Comparison of ENCODE assay signal across 17 cellular contexts in genomic region chr1:8228253-8228652, GRCh38.
DNase-seq lines count a peak whose midpoint lies in the region; ATAC-seq, FAIRE-seq and TF ChIP-seq lines count a peak whose summit lies in the region.
"Had no signal": no experiment of that assay in that cellular context is flagged by ENCODE, and none has a peak within 500 bp of the region (broad histone marks: within the 10 kb centered on the region; RNA-seq: fewer than 3 reads in every experiment).

No MANE protein-coding gene starts in this region.

- ATAC-seq in A549: no peak
- ATAC-seq in activated T-helper 17 cell treated with anti-CD3 and anti-CD28 coated beads, Interleukin-2, amount 50 U/mL, for 72 hours (replicated peaks): no peak
- ATAC-seq: GM23338 had no signal

- H2AFZ ChIP-seq in trophoblast cell (ENCODE audit: insufficient read depth, low read length, poor library complexity): no peak overlapping the region
- H2AFZ ChIP-seq: GM23338 had no signal

- no peak overlapping the region for H4K8ac ChIP-seq in trophoblast cell (ENCODE audit: low read depth, low read length)

- no peaks in the 10 kb centered on the region for H3K79me2 ChIP-seq in trophoblast cell (ENCODE audit: control insufficient read depth, insufficient read depth, low read length, poor library complexity)

- no peak for TF ChIP-seq CTCF in A549 (IDR thresholded peaks at IDR 0.05)
- TF ChIP-seq CTCF in HEK293 (tag by site-specific recombination; IDR thresholded peaks at IDR 0.05): no peak
- no peak for TF ChIP-seq CTCF in osteocyte (IDR thresholded peaks at IDR 0.05)
- TF ChIP-seq CTCF in testis (IDR thresholded peaks at IDR 0.05): no peak

- TF ChIP-seq RAD21 in A549 (conservative IDR thresholded peaks at IDR 0.05 in 1 of 2, IDR thresholded peaks at IDR 0.05 in 1 of 2): no peak

- WGBS in A549 (ENCODE audit: missing lambda C conversion rate): 96% methylated on average over 2 of the region's 2 CpGs
- no CpG with 5 or more reads among the region's 2 CpGs for WGBS in trophoblast cell (ENCODE audit: extremely low coverage, insufficient coverage, insufficient read length)
- WGBS in testis, 2 donors: 95 to 100% methylated on average over 2 of the region's 2 CpGs

- intact Hi-C loops in testis (cut with DNase I; ENCODE audit: low total_unique reads): no loop called here

- H3K27ac Mint-ChIP-seq in activated T-helper 17 cell treated with anti-CD3 and anti-CD28 coated beads, Interleukin-2, amount 50 U/mL, for 72 hours: peak overlapping the region; percentile 65
- H3K27ac Mint-ChIP-seq in osteocyte (ENCODE audit: unreplicated experiment): no peak overlapping the region
- H3K27ac Mint-ChIP-seq: CD4-positive, CD25-positive, alpha-beta regulatory T cell; GM23338 had no signal

- H3K36me3 ChIP-seq in HEK293 (ENCODE audit: control insufficient read depth in 2 of 2, insufficient read depth in 1 of 2, low read length in 2 of 2) (no peaks in the 10 kb centered on the region), trophoblast cell (ENCODE audit: control insufficient read depth in 1 of 2, insufficient read depth in 2 of 2, low read length in 2 of 2) (no peaks in the 10 kb centered on the region), testis (ENCODE audit: low read depth, missing control alignments) (no peaks in the 10 kb centered on the region)
- H3K36me3 ChIP-seq: BE2C had no signal

- H3K27me3 Mint-ChIP-seq in activated T-helper 17 cell treated with anti-CD3 and anti-CD28 coated beads, Interleukin-2, amount 50 U/mL, for 72 hours: peaks cover 25% of the 10 kb centered on the region
- H3K27me3 Mint-ChIP-seq in osteocyte (ENCODE audit: unreplicated experiment): no peaks in the 10 kb centered on the region

- no peak overlapping the region for H3K4ac ChIP-seq in trophoblast cell (ENCODE audit: low read depth, low read length)

- no peak overlapping the region for H3K4me3 ChIP-seq in A549
- H3K4me3 ChIP-seq in HEK293 (ENCODE audit: low read depth, low read length): no peak overlapping the region
- H3K4me3 ChIP-seq in trophoblast cell (ENCODE audit: low read depth, low read length): no peak overlapping the region
- no peak overlapping the region for H3K4me3 ChIP-seq in testis
- H3K4me3 ChIP-seq: GM23338 had no signal

- no peak overlapping the region for H3K9ac ChIP-seq in trophoblast cell (ENCODE audit: low read length)

- peaks cover 10% of the 10 kb centered on the region for H3K9me3 Mint-ChIP-seq in activated T-helper 17 cell treated with anti-CD3 and anti-CD28 coated beads, Interleukin-2, amount 50 U/mL, for 72 hours
- H3K9me3 Mint-ChIP-seq in osteocyte (ENCODE audit: unreplicated experiment): no peaks in the 10 kb centered on the region

- H3K27me3 ChIP-seq in trophoblast cell (ENCODE audit: insufficient read depth, low read length) (no peaks in the 10 kb centered on the region), testis (no peaks in the 10 kb centered on the region)
- H3K27me3 ChIP-seq: BE2C had no signal

- no peak overlapping the region for H3K14ac ChIP-seq in trophoblast cell (ENCODE audit: low read length)

- no peak overlapping the region for H4K12ac ChIP-seq in trophoblast cell (ENCODE audit: low read depth, low read length)

- H3K4me2 ChIP-seq in A549 (no peak overlapping the region), trophoblast cell (ENCODE audit: low read length) (no peak overlapping the region)
- H3K4me2 ChIP-seq: GM23338 had no signal

- no peak overlapping the region for H3K4me3 Mint-ChIP-seq in activated T-helper 17 cell treated with anti-CD3 and anti-CD28 coated beads, Interleukin-2, amount 50 U/mL, for 72 hours
- H3K4me3 Mint-ChIP-seq in osteocyte (ENCODE audit: unreplicated experiment): no peak overlapping the region
- H3K4me3 Mint-ChIP-seq: CD4-positive, CD25-positive, alpha-beta regulatory T cell; CD8-positive, alpha-beta memory T cell; GM23338 had no signal

- no peak overlapping the region for H2BK120ac ChIP-seq in trophoblast cell (ENCODE audit: insufficient read depth, low read length, poor library complexity)

- no peak overlapping the region for H2AK5ac ChIP-seq in trophoblast cell (ENCODE audit: low read length)

- H3K79me1 ChIP-seq in trophoblast cell (ENCODE audit: low read length): peaks cover 20% of the 10 kb centered on the region

- POLR2A ChIA-PET in A549 (lab: Yijun Ruan, JAX): no interaction called here
- POLR2A ChIA-PET in HEK293 (lab: Yijun Ruan, JAX): no interaction called here

- H4K91ac ChIP-seq in trophoblast cell (ENCODE audit: low read depth, low read length): no peak overlapping the region

- no peak for TF ChIP-seq POLR2A in A549 (IDR thresholded peaks at IDR 0.05; ENCODE audit: low read length)
- no peak for TF ChIP-seq POLR2A in testis (IDR thresholded peaks at IDR 0.05)

- no peak overlapping the region for H2BK5ac ChIP-seq in trophoblast cell (ENCODE audit: low read depth, low read length, poor library complexity)

- TF ChIP-seq EP300 in A549 (IDR thresholded peaks at IDR 0.05): no peak

- H3K27ac ChIP-seq in A549 (peak overlapping the region; percentile 27 to 50; a peak in 4 of 6 replicates), HEK293 (ENCODE audit: extremely low read depth, low read depth, low read length) (no peak overlapping the region), trophoblast cell (ENCODE audit: low read depth, low read length) (no peak overlapping the region), testis (no peak overlapping the region)

- no peak overlapping the region for H3K18ac ChIP-seq in trophoblast cell (ENCODE audit: low read length)

- H3K4me1 Mint-ChIP-seq in activated T-helper 17 cell treated with anti-CD3 and anti-CD28 coated beads, Interleukin-2, amount 50 U/mL, for 72 hours: peaks cover 5% of the 10 kb centered on the region
- peaks cover 3% of the 10 kb centered on the region for H3K4me1 Mint-ChIP-seq in osteocyte (ENCODE audit: unreplicated experiment)

- H3K9me3 ChIP-seq in A549 (no peaks in the 10 kb centered on the region), HEK293 (ENCODE audit: control insufficient read depth, insufficient read depth, low read depth, low read length) (no peaks in the 10 kb centered on the region), trophoblast cell (ENCODE audit: insufficient read depth, low read depth, low read length) (peaks cover 8% of the 10 kb centered on the region), testis (no peaks in the 10 kb centered on the region)
- H3K9me3 ChIP-seq: BE2C had no signal

- DNase-seq in A549 (ENCODE audit: low read depth in 1 of 2, low spot score in 1 of 2): no peak
- no peak for DNase-seq in trophoblast cell
- no peak for DNase-seq in osteocyte (ENCODE audit: extremely low spot score, unreplicated experiment)
- DNase-seq in testis: no peak
- DNase-seq: ACHN; BE2C; C1 segment of cervical spinal cord; Caco-2; CD4-positive, CD25-positive, alpha-beta regulatory T cell; CD8-positive, alpha-beta memory T cell; H7 had no signal

- H3K4me1 ChIP-seq in A549 (peaks cover 17% of the 10 kb centered on the region), HEK293 (ENCODE audit: control insufficient read depth, insufficient read depth, low read length) (no peaks in the 10 kb centered on the region), trophoblast cell (ENCODE audit: control insufficient read depth in 1 of 2, insufficient read depth in 2 of 2, low read length in 2 of 2) (peaks cover 20 to 24% of the 10 kb centered on the region in 2 experiments), testis (no peaks in the 10 kb centered on the region)
- H3K4me1 ChIP-seq: BE2C, Caco-2 had no signal

- H3K36me3 Mint-ChIP-seq in activated T-helper 17 cell treated with anti-CD3 and anti-CD28 coated beads, Interleukin-2, amount 50 U/mL, for 72 hours (ENCODE audit: low read depth): no peaks in the 10 kb centered on the region
- H3K36me3 Mint-ChIP-seq in osteocyte (ENCODE audit: unreplicated experiment): no peaks in the 10 kb centered on the region
- H3K36me3 Mint-ChIP-seq: CD4-positive, CD25-positive, alpha-beta regulatory T cell had no signal

- no peak overlapping the region for H3K23ac ChIP-seq in trophoblast cell (ENCODE audit: low read length)

- peak overlapping the region; percentile 71 for H2BK12ac ChIP-seq in trophoblast cell (ENCODE audit: low read length)

- CTCF ChIA-PET in A549 (lab: Yijun Ruan, JAX): interaction anchor here (0.6 to 1.3 kb wide), 2 partner anchors 11 to 145 kb away, joined by 3 to 4 read pairs; no protein-coding TSS in a partner anchor
- CTCF ChIA-PET in HEK293 (lab: Yijun Ruan, JAX): no interaction called here

- FAIRE-seq in A549 (lab: Jason Lieb, UNC): no peak
- FAIRE-seq: D721Med, G401.6, GM12891 had no signal

TF ChIP-seq in A549, 52 proteins besides CTCF, POLR2A, EP300 and RAD21 (continues in another document):
- TF ChIP-seq NPAS2 (CRISPR knock-in tag; IDR thresholded peaks at IDR 0.05; ENCODE audit: borderline replicate concordance) (no peak), EHF (CRISPR knock-in tag; IDR thresholded peaks at IDR 0.05) (no peak), POLR2AphosphoS2 (conservative IDR thresholded peaks at IDR 0.05; ENCODE audit: low read length) (no peak), NFE2L2 (conservative IDR thresholded peaks at IDR 0.05; ENCODE audit: low read length) (no peak), MYC (IDR thresholded peaks at IDR 0.05; ENCODE audit: borderline replicate concordance, low read length) (no peak), SMC3 (IDR thresholded peaks at IDR 0.05) (no peak), ZFP36 (IDR thresholded peaks at IDR 0.05; ENCODE audit: borderline replicate concordance, partially characterized antibody) (no peak)

TF ChIP-seq in HEK293, 187 proteins besides CTCF, POLR2A, EP300 and RAD21:
- no peak for TF ChIP-seq OSR2 (tag by site-specific recombination; IDR thresholded peaks at IDR 0.05)
- no peak for TF ChIP-seq ZNF24 (tag by site-specific recombination; IDR thresholded peaks at IDR 0.05)
- peak; percentile 96 for TF ChIP-seq ZNF623 (tag by site-specific recombination; IDR thresholded peaks at IDR 0.05)
- no peak for TF ChIP-seq ZNF76 (tag by site-specific recombination; IDR thresholded peaks at IDR 0.05; ENCODE audit: borderline replicate concordance, low read depth)

Comparison
In these comparisons a context has a peak if more than half of its experiments do, and no peak if none do; other contexts are left out.
1. H3K27ac ChIP-seq: peak in A549 (2 of 2); none in HEK293 (single experiment), trophoblast cell (single experiment) and testis (0 of 2).